Comparison of ENCODE assay signal across 8 cellular contexts in genomic region chr2:98608962-98609604, GRCh38. TPM values are rescaled to one million over a fixed set of nuclear protein-coding genes. Genes with fewer than 3 reads are reported as not detected.
DNase-seq lines count a peak whose midpoint lies in the region; ATAC-seq and TF ChIP-seq lines count a peak whose summit lies in the region.

No MANE protein-coding gene starts in this region.

- intact Hi-C loops in activated CD4-positive, alpha-beta memory T cell treated with anti-CD3 and anti-CD28 coated beads for 36 hours (cut with micrococcal nuclease) = loop anchor here (1.0 to 2.0 kb wide), 2 partner anchors 122 to 727 kb away; partner anchors contain the start of genes MGAT4A and TXNDC9

- TF ChIP-seq CTCF in GM06990 (IDR thresholded peaks at IDR 0.05; ENCODE audit: insufficient read depth, low read length, poor library complexity, severe bottlenecking) (no peak), omental fat pad (IDR thresholded peaks at IDR 0.05) (no peak)

- DNase-seq in GM06990 (ENCODE audit: extremely low read depth, insufficient read length) (no peak), foreskin melanocyte (peak; percentile 27), omental fat pad (ENCODE audit: low spot score) (no peak), mesenteric fat pad (ENCODE audit: low spot score) (no peak), NCI-H526 treated with DMSO at 0.1 percent for 48 hours (lab: John Stamatoyannopoulos, UW) (no peak)
- DNase-seq in activated CD4-positive, alpha-beta memory T cell treated with anti-CD3 and anti-CD28 coated beads for 36 hours = peak; percentile 18

- POLR2A ChIA-PET in activated CD4-positive, alpha-beta memory T cell treated with anti-CD3 and anti-CD28 coated beads for 36 hours (lab: Charles Lee) = interaction anchor here (0.7 to 0.9 kb wide), 3 partner anchors 28 to 123 kb away, joined by 3 to 4 read pairs (median 3); partner anchors contain the start of gene MGAT4A

- ATAC-seq in HG03280 (IDR thresholded peaks at IDR 0.05; ENCODE audit: unreplicated experiment) (peak; percentile 11), omental fat pad (ENCODE audit: low FRiP score) (peak; percentile 47), GM18858 (IDR thresholded peaks at IDR 0.05; ENCODE audit: unreplicated experiment) (no peak)

- peak overlapping the region; percentile 92 for H3K4me3 Mint-ChIP-seq in activated CD4-positive, alpha-beta memory T cell treated with anti-CD3 and anti-CD28 coated beads for 36 hours

- no peaks in the 10 kb centered on the region for H3K27me3 Mint-ChIP-seq in activated CD4-positive, alpha-beta memory T cell treated with anti-CD3 and anti-CD28 coated beads for 36 hours

- peaks cover 6% of the 10 kb centered on the region for H3K36me3 ChIP-seq in GM06990 (ENCODE audit: control insufficient read depth, insufficient read depth, low read length)

- H3K36me3 Mint-ChIP-seq in activated CD4-positive, alpha-beta memory T cell treated with anti-CD3 and anti-CD28 coated beads for 36 hours = peaks cover 32% of the 10 kb centered on the region

- H3K27me3 ChIP-seq in GM06990 (replicated peaks; ENCODE audit: control insufficient read depth, insufficient read depth, low read length) = no peaks in the 10 kb centered on the region

- no peaks in the 10 kb centered on the region for H3K9me3 Mint-ChIP-seq in activated CD4-positive, alpha-beta memory T cell treated with anti-CD3 and anti-CD28 coated beads for 36 hours

- H3K4me3 ChIP-seq in GM06990 (replicated peaks; ENCODE audit: low read depth, low read length) = peak overlapping the region; percentile 97

- peaks cover 63% of the 10 kb centered on the region for H3K4me1 Mint-ChIP-seq in activated CD4-positive, alpha-beta memory T cell treated with anti-CD3 and anti-CD28 coated beads for 36 hours (ENCODE audit: low read depth)

- H3K27ac Mint-ChIP-seq in activated CD4-positive, alpha-beta memory T cell treated with anti-CD3 and anti-CD28 coated beads for 36 hours = peak overlapping the region; percentile 82

- CTCF ChIA-PET in activated CD4-positive, alpha-beta memory T cell treated with anti-CD3 and anti-CD28 coated beads for 36 hours (lab: Charles Lee) = interaction anchor here (0.6 to 1.6 kb wide), 5 partner anchors 26 to 225 kb away, joined by 3 to 6 read pairs (median 3); no protein-coding TSS in a partner anchor

RNA-seq across cellular contexts. Expression of gene UNC50, which starts 0.7 kb away (rescaled TPM):
- total RNA-seq in activated CD4-positive, alpha-beta memory T cell treated with anti-CD3 and anti-CD28 coated beads for 36 hours = 10 to 100 TPM; 33.4 to 36.2 TPM
- total RNA-seq in omental fat pad = 10 to 100 TPM; 32.9 to 56.4 (median 49.7) TPM
- total RNA-seq in mesenteric fat pad = 46.6 TPM

RNA-seq across cellular contexts. Expression of gene COA5, which starts 0.8 kb away (rescaled TPM):
- 10 to 100 TPM; 26.7 to 28.5 TPM for total RNA-seq in activated CD4-positive, alpha-beta memory T cell treated with anti-CD3 and anti-CD28 coated beads for 36 hours
- total RNA-seq in omental fat pad (10 to 100 TPM; 17.6 to 40.0 (median 21.6) TPM), mesenteric fat pad (18.0 TPM)

Comparison
In these comparisons a context has a peak if more than half of its experiments do, and no peak if none do; other contexts are left out.
1. DNase-seq: peak in activated CD4-positive, alpha-beta memory T cell treated with anti-CD3 and anti-CD28 coated beads for 36 hours (single experiment) and foreskin melanocyte (single experiment); none in GM06990 (single experiment), omental fat pad (single experiment), mesenteric fat pad (single experiment) and NCI-H526 treated with DMSO at 0.1 percent for 48 hours (single experiment).